21 cellular contexts compared by ENCODE assay signal in the genomic region with DNA sequence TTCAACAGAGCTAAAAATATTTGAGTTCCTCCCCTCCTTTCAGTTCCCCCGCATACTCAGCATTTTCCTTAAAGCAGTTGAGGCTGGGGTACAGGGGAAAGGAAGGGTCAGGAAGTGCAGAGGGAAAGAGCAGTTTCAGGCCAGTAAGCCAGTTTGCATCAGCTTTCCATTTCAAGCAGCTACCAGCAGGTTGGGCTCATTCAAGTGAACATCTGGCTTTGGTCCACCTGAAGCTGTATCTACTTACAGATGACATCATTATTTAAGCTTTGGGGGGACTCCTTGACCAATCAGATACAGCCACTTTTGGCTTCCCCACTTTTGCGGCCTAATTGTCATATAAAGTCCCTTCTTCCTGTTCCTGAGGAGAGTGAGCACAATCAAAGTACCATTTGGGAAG.
"Had no signal": no experiment of that assay in that cellular context is flagged by ENCODE, and none has a peak within 500 bp of the region (broad histone marks: within the 10 kb centered on the region; RNA-seq: fewer than 3 reads in every experiment).

No MANE protein-coding gene starts in this region.

- H3K4me3 ChIP-seq: body of pancreas, cardiac muscle cell, esophagus squamous epithelium, heart left ventricle, pancreas, thyroid gland, upper lobe of right lung had no signal

- H3K4me1 ChIP-seq: body of pancreas, pancreas, thyroid gland had no signal

- DNase-seq: activated CD4-positive, alpha-beta memory T cell treated with anti-CD3 and anti-CD28 coated beads, Interleukin-2, amount 10 ng/mL, durations not matched to agents 7 days and 5 days; activated CD8-positive, alpha-beta memory T cell treated with anti-CD3 and anti-CD28 coated beads, Interleukin-2, amount 10 ng/mL, durations not matched to agents 7 days and 5 days; activated effector memory CD4-positive, alpha-beta T cell treated with anti-CD3 and anti-CD28 coated beads, Interleukin-2, amount 50 U/mL, for 16 hours; activated naive CD4-positive, alpha-beta T cell treated with anti-CD3 and anti-CD28 coated beads, Interleukin-2, amount 50 U/mL, for 16 hours; activated T-cell treated with anti-CD3 and anti-CD28 coated beads for 4 hours; anterior cingulate cortex; body of pancreas; cortex of kidney; endodermal cell; esophagus squamous epithelium; heart left ventricle; islet precursor cell; left colon; pancreas; right cardiac atrium; stimulated activated CD4-positive, alpha-beta T cell treated with anti-CD3 and anti-CD28 coated beads, Interleukin-1b, Interleukin-23, amount 100 ng/mL, for 48 hours; substantia nigra; thyroid gland; upper lobe of right lung had no signal

- H3K36me3 ChIP-seq: cardiac muscle cell, esophagus squamous epithelium, heart left ventricle, neutrophil, pancreas, thyroid gland, upper lobe of right lung had no signal

- H3K9me3 ChIP-seq: body of pancreas, esophagus squamous epithelium, neutrophil, pancreas, thyroid gland, upper lobe of right lung had no signal

- FAIRE-seq: pancreas had no signal

- ATAC-seq: activated CD8-positive, alpha-beta memory T cell treated with anti-CD3 and anti-CD28 coated beads, Interleukin-2, amount 10 ng/mL, durations not matched to agents 7 days and 5 days; body of pancreas; heart left ventricle; left colon; pancreas; right cardiac atrium; upper lobe of right lung had no signal

- H3K27ac ChIP-seq: body of pancreas, cardiac muscle cell, esophagus squamous epithelium, heart left ventricle, neutrophil, pancreas, thyroid gland, upper lobe of right lung had no signal

- H3K27me3 ChIP-seq: body of pancreas, esophagus squamous epithelium, pancreas, thyroid gland, upper lobe of right lung had no signal
